In genomic region chr4:185290656-185291055, GRCh38 we compare ENCODE assay signal across 1 cellular context.
TF ChIP-seq lines count a peak whose summit lies in the region.

No MANE protein-coding gene starts in this region.

TF ChIP-seq in H1, 55 proteins besides CTCF, POLR2A, EP300 and RAD21:
- TF ChIP-seq CREB1 (IDR thresholded peaks at IDR 0.05) = no peak
- no peak for TF ChIP-seq ASH2L (IDR thresholded peaks at IDR 0.05; ENCODE audit: low read length)
- no peak for TF ChIP-seq TAF7 (optimal IDR thresholded peaks at IDR 0.05; ENCODE audit: borderline replicate concordance, low read depth, low read length)
- no peak for TF ChIP-seq SAP30 (IDR thresholded peaks at IDR 0.05; ENCODE audit: insufficient read depth, insufficient replicate concordance, low read length)
- TF ChIP-seq, protein P1, sequence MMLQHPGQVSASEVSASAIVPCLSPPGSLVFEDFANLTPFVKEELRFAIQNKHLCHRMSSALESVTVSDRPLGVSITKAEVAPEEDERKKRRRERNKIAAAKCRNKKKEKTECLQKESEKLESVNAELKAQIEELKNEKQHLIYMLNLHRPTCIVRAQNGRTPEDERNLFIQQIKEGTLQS (IDR thresholded peaks at IDR 0.05; ENCODE audit: insufficient read depth, low read depth, low read length) = no peak
- TF ChIP-seq NANOG (IDR thresholded peaks at IDR 0.05; ENCODE audit: insufficient read depth, low read depth, low read length, poor library complexity, severe bottlenecking) = no peak
- no peak for TF ChIP-seq FOSL1 (IDR thresholded peaks at IDR 0.05; ENCODE audit: insufficient read depth, low read depth, low read length)
- no peak for TF ChIP-seq CTBP2 (IDR thresholded peaks at IDR 0.05; ENCODE audit: borderline replicate concordance, insufficient read depth, insufficient read length, low read length)
- TF ChIP-seq JUND (IDR thresholded peaks at IDR 0.05; ENCODE audit: low read length) = no peak
